ENCODE assay signal across 1 cellular context in genomic region chr1:248858891-248859889, GRCh38.
TF ChIP-seq lines count a peak whose summit lies in the region.

ZNF692 (minus strand) TSS chr1:248859085; CDS start chr1:248858309, 776 bp downstream.

TF ChIP-seq in GM12878, 131 proteins besides CTCF, POLR2A, EP300 and RAD21 (continued from another document and continues in another):
- peak; percentile 76 for TF ChIP-seq E4F1 (IDR thresholded peaks at IDR 0.05; ENCODE audit: borderline replicate concordance, partially characterized antibody)
- TF ChIP-seq MTA3 (IDR thresholded peaks at IDR 0.05; ENCODE audit: borderline replicate concordance, low read length), result peak; percentile 57; the same call in 1 of the 2 replicates
- TF ChIP-seq TAF1 (IDR thresholded peaks at IDR 0.05; ENCODE audit: borderline replicate concordance, low read depth, low read length), result peak; percentile 61; the same call in 1 of the 2 replicates
- TF ChIP-seq IRF5 (IDR thresholded peaks at IDR 0.05; ENCODE audit: borderline replicate concordance), result peak; percentile 72; the same call in 1 of the 2 replicates
- TF ChIP-seq SMAD5 (IDR thresholded peaks at IDR 0.05; ENCODE audit: low read depth), result peak; percentile 57; the same call in 1 of the 2 replicates
- peak in 1 of 2 experiments; percentile 31; a peak in 2 of 3 replicates for TF ChIP-seq EGR1 (IDR thresholded peaks at IDR 0.05; ENCODE audit: borderline replicate concordance in 1 of 2, low read depth in 2 of 2, low read length in 2 of 2)
- TF ChIP-seq MYC (IDR thresholded peaks at IDR 0.05; ENCODE audit: insufficient read depth, insufficient read length, insufficient replicate concordance, low read length, severe bottlenecking), result peak; percentile 40
- TF ChIP-seq KLF5 (IDR thresholded peaks at IDR 0.05; ENCODE audit: partially characterized antibody), result peak; percentile 81
- TF ChIP-seq RFX5 (IDR thresholded peaks at IDR 0.05; ENCODE audit: low read depth, low read length), result peak; percentile 59
- TF ChIP-seq BMI1 (IDR thresholded peaks at IDR 0.05; ENCODE audit: borderline replicate concordance), result no peak
- TF ChIP-seq ELK1 (IDR thresholded peaks at IDR 0.05; ENCODE audit: low read depth, low read length), result peak; percentile 36
- no peak for TF ChIP-seq NR2C2 (IDR thresholded peaks at IDR 0.05; ENCODE audit: borderline replicate concordance, control insufficient read depth, insufficient read length, low read depth)
- peak; percentile 89 for TF ChIP-seq CBFB (IDR thresholded peaks at IDR 0.05; ENCODE audit: low read depth)
- TF ChIP-seq HDGF (IDR thresholded peaks at IDR 0.05), result peak; percentile 20; the same call in 1 of the 2 replicates
- 0 out of 4 replicates have a peak, but pooled peaks of 1 of the 2 experiments have one; percentile 3 for TF ChIP-seq SRF (IDR thresholded peaks at IDR 0.05; ENCODE audit: low read depth in 2 of 2, low read length in 2 of 2)
- no peak for TF ChIP-seq BCL3 (IDR thresholded peaks at IDR 0.05; ENCODE audit: borderline replicate concordance, insufficient read depth, low read depth, low read length, poor library complexity, severe bottlenecking)
- 0 out of 2 replicates have a peak, but pooled peaks have one; percentile 44 for TF ChIP-seq BCL11A (IDR thresholded peaks at IDR 0.05; ENCODE audit: low read depth, low read length)
- peak; percentile 39; the same call in 1 of the 2 replicates for TF ChIP-seq MXI1 (IDR thresholded peaks at IDR 0.05; ENCODE audit: low read depth, low read length)
- TF ChIP-seq REST (IDR thresholded peaks at IDR 0.05; ENCODE audit: low read depth, low read length), result no peak
- peak; percentile 52; the same call in 1 of the 2 replicates for TF ChIP-seq POLR2AphosphoS2 (IDR thresholded peaks at IDR 0.05; ENCODE audit: low read depth, low read length)
- no peak; the same call in 1 of the 2 replicates for TF ChIP-seq SMARCA5 (IDR thresholded peaks at IDR 0.05)
- TF ChIP-seq JUND (IDR thresholded peaks at IDR 0.05; ENCODE audit: low read depth, low read length), result 0 out of 2 replicates have a peak, but pooled peaks have one; percentile 20
- no peak for TF ChIP-seq STAT3 (IDR thresholded peaks at IDR 0.05; ENCODE audit: low read depth, low read length)
- TF ChIP-seq POU2F2 (IDR thresholded peaks at IDR 0.05; ENCODE audit: borderline replicate concordance, low read depth, low read length), result peak; percentile 68; the same call in 1 of the 3 replicates
- no peak for TF ChIP-seq KDM1A (IDR thresholded peaks at IDR 0.05; ENCODE audit: borderline replicate concordance)
- 0 out of 2 replicates have a peak, but pooled peaks have one; percentile 49 for TF ChIP-seq WRNIP1 (IDR thresholded peaks at IDR 0.05; ENCODE audit: borderline replicate concordance, low read depth, low read length)
- peak; percentile 11; the same call in 1 of the 2 replicates for TF ChIP-seq NBN (IDR thresholded peaks at IDR 0.05)
- TF ChIP-seq ZNF207 (IDR thresholded peaks at IDR 0.05; ENCODE audit: borderline replicate concordance), result peak; percentile 59; the same call in 1 of the 2 replicates
- peak; percentile 74; the same call in 1 of the 2 replicates for TF ChIP-seq CREB1 (IDR thresholded peaks at IDR 0.05; ENCODE audit: low read depth)
- peak; percentile 90 for TF ChIP-seq NRF1 (conservative IDR thresholded peaks at IDR 0.05; ENCODE audit: low read depth, low read length)
- no peak for TF ChIP-seq CUX1 (IDR thresholded peaks at IDR 0.05; ENCODE audit: insufficient replicate concordance, low read depth, low read length)
- peak; percentile 88 for TF ChIP-seq IKZF1 (conservative IDR thresholded peaks at IDR 0.05)
- peak; percentile 97 for TF ChIP-seq BACH1 (IDR thresholded peaks at IDR 0.05; ENCODE audit: borderline replicate concordance)
- TF ChIP-seq LARP7 (IDR thresholded peaks at IDR 0.05), result no peak
- peak; percentile 24; the same call in 1 of the 2 replicates for TF ChIP-seq EED (IDR thresholded peaks at IDR 0.05; ENCODE audit: low read depth)
- TF ChIP-seq NKRF (conservative IDR thresholded peaks at IDR 0.05), result 0 out of 2 replicates have a peak, but pooled peaks have one; percentile 46
- TF ChIP-seq KAT2A (conservative IDR thresholded peaks at IDR 0.05; ENCODE audit: control insufficient read depth, low read depth, low read length), result no peak
- no peak for TF ChIP-seq E2F8 (IDR thresholded peaks at IDR 0.05; ENCODE audit: low read depth, partially characterized antibody)
